1 cellular context compared by ENCODE assay signal in the genomic region with DNA sequence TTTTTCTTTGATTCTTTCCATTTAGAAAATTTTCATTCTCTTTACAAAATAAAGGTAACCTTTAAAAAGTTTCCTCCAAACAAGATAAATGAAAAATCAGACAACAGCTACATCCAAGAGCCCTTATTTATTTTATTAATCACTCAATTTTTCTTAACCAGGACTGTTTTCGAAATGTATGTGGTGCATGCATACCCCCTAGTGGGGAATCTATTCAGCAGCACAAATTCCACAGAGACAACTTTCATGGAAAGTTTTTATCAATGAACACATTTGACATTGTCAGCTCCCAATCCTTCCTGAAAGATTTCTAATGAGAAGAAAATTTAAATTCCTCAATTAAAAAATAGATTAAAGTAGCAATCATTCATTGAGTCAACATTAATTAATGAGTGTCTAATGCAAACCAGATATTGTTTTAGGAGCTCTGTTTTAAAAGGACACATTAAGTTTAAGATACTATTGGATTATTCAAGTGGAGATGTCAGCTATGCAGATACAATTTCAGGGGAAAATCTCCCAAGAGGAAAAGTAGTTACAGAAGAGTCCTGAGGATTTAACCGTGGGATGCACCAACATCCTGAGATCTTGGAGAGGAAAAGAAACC.
TF ChIP-seq lines count a peak whose summit lies in the region.

No MANE protein-coding gene starts in this region.

TF ChIP-seq in GM23338, 12 proteins besides CTCF, POLR2A, EP300 and RAD21 (continued from another document):
- TF ChIP-seq REST (IDR thresholded peaks at IDR 0.05; ENCODE audit: unreplicated experiment): no peak
- no peak for TF ChIP-seq NANOG (IDR thresholded peaks at IDR 0.05; ENCODE audit: borderline replicate concordance)
- TF ChIP-seq JUNB (IDR thresholded peaks at IDR 0.05; ENCODE audit: unreplicated experiment): no peak
- no peak for TF ChIP-seq STAT1 (IDR thresholded peaks at IDR 0.05; ENCODE audit: unreplicated experiment)
- no peak for TF ChIP-seq ZNF331 (CRISPR knock-in tag; IDR thresholded peaks at IDR 0.05; ENCODE audit: low read depth)
- TF ChIP-seq, protein P1, sequence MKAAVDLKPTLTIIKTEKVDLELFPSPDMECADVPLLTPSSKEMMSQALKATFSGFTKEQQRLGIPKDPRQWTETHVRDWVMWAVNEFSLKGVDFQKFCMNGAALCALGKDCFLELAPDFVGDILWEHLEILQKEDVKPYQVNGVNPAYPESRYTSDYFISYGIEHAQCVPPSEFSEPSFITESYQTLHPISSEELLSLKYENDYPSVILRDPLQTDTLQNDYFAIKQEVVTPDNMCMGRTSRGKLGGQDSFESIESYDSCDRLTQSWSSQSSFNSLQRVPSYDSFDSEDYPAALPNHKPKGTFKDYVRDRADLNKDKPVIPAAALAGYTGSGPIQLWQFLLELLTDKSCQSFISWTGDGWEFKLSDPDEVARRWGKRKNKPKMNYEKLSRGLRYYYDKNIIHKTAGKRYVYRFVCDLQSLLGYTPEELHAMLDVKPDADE (IDR thresholded peaks at IDR 0.05): no peak
